Comparison of ENCODE assay signal across 27 cellular contexts in the genomic region with DNA sequence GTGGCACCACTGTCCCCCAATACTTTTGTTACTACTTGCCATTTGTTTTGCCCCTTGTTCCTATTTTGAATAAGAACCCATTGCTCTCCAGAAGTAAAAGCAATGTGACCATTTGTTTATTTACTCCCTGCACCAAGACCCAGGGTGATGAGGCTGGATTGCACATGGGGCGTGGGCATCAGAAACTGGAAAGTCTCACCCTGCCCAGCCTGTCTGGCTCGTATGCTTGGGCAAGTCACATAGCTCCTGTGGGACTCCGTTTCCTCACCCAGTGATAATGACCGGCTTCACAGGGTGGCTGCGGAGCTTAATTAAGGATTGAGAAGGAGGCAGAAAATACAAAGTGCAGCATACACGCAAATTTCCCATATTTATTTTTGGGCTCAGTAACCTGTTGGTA.
"Had no signal": no experiment of that assay in that cellular context is flagged by ENCODE, and none has a peak within 500 bp of the region (broad histone marks: within the 10 kb centered on the region; RNA-seq: fewer than 3 reads in every experiment).

No MANE protein-coding gene starts in this region.

- H3K4me1 ChIP-seq: pancreas, right lobe of liver had no signal

- ATAC-seq: foreskin keratinocyte; heart right ventricle; left cardiac atrium; left lung; mucosa of descending colon; natural killer cell treated with Interleukin-12 subunit alpha and Interleukin-12 subunit beta and Interleukin-15 and Interleukin-18, amount 100 ng/mL, for 72 hours; pancreas; right lobe of liver; stimulated activated naive CD8-positive, alpha-beta T cell treated with anti-CD3 and anti-CD28 coated beads, Interleukin-15, Interleukin-2, amounts not matched to agents 100 U/mL and 50 U/mL, for 24 hours had no signal

- H3K36me3 Mint-ChIP-seq: mesothelial cell of epicardium; naive B cell; natural killer cell treated with Interleukin-12 subunit alpha and Interleukin-12 subunit beta and Interleukin-15 and Interleukin-18, amount 100 ng/mL, for 72 hours had no signal

- H3K4me3 ChIP-seq: coronary artery, heart right ventricle, left lung, mucosa of descending colon, pancreas, right lobe of liver, smooth muscle cell, transverse colon, vagina had no signal

- H3K27ac Mint-ChIP-seq: mesothelial cell of epicardium, naive B cell had no signal

- DNase-seq: dermis blood vessel endothelial cell; effector memory CD4-positive, alpha-beta T cell; erythroblast; foreskin keratinocyte; glutamatergic neuron; heart right ventricle; hippocampal formation; left cardiac atrium; left lung; mesenchymal stem cell; mucosa of descending colon; naive B cell; pancreas; right lobe of liver; stimulated activated CD4-positive, alpha-beta T cell treated with anti-CD3 and anti-CD28 coated beads, Interleukin-12 subunit alpha, Interleukin-12 subunit beta, amount 100 ng/mL, for 4 hours; stimulated activated CD4-positive, alpha-beta T cell treated with anti-CD3 and anti-CD28 coated beads, Interleukin-1b, Interleukin-23, amount 100 ng/mL, for 48 hours; stimulated activated CD4-positive, alpha-beta T cell treated with anti-CD3 and anti-CD28 coated beads, Interleukin-4, amount 100 ng/mL, for 1 hour; stimulated activated CD8-positive, alpha-beta memory T cell treated with anti-CD3 and anti-CD28 coated beads, Interleukin-4, amount 100 ng/mL, for 48 hours; stimulated activated naive CD8-positive, alpha-beta T cell treated with anti-CD3 and anti-CD28 coated beads, Interleukin-15, Interleukin-2, amounts not matched to agents 100 U/mL and 50 U/mL, for 24 hours; transverse colon had no signal

- H3K4me3 Mint-ChIP-seq: mesothelial cell of epicardium; naive B cell; natural killer cell treated with Interleukin-12 subunit alpha and Interleukin-12 subunit beta and Interleukin-15 and Interleukin-18, amount 100 ng/mL, for 72 hours; neural crest cell had no signal

- H3K9me3 Mint-ChIP-seq: mesothelial cell of epicardium; naive B cell; natural killer cell treated with Interleukin-12 subunit alpha and Interleukin-12 subunit beta and Interleukin-15 and Interleukin-18, amount 100 ng/mL, for 72 hours; neural crest cell had no signal

- H3K27me3 ChIP-seq: foreskin keratinocyte, heart right ventricle, left lung, neutrophil, pancreas, right lobe of liver, transverse colon, vagina had no signal

- H3K27ac ChIP-seq: coronary artery, foreskin keratinocyte, heart right ventricle, left lung, neutrophil, pancreas, right lobe of liver, transverse colon, vagina had no signal

- H3K36me3 ChIP-seq: heart right ventricle, left lung, neutrophil, pancreas, right lobe of liver, transverse colon, vagina had no signal

- H3K9me3 ChIP-seq: heart right ventricle, left lung, mucosa of descending colon, neutrophil, pancreas, right lobe of liver, transverse colon, vagina had no signal
